In genomic region chr13:41511827-41512226, GRCh38 we compare ENCODE assay signal across 33 cellular contexts.
"Had no signal": no experiment of that assay in that cellular context is flagged by ENCODE, and none has a peak within 500 bp of the region (broad histone marks: within the 10 kb centered on the region; RNA-seq: fewer than 3 reads in every experiment).

No MANE protein-coding gene starts in this region.

- H3K27me3 Mint-ChIP-seq: activated naive CD8-positive, alpha-beta T cell; activated naive CD8-positive, alpha-beta T cell treated with anti-CD3 and anti-CD28 coated beads, Interleukin-2, amount 50 U/mL, for 24 hours; brain; T-cell; T-helper 17 cell had no signal

- H3K4me1 ChIP-seq: Peyer's patch, SJSA1 had no signal

- FAIRE-seq: bronchial epithelial cell had no signal

- H3K27ac ChIP-seq: Peyer's patch, SJSA1, WERI-Rb-1 had no signal

- H3K9me3 Mint-ChIP-seq: activated naive CD4-positive, alpha-beta T cell treated with anti-CD3 and anti-CD28 coated beads, Interleukin-2, amount 10 ng/mL, durations not matched to agents 7 days and 5 days; activated naive CD8-positive, alpha-beta T cell treated with anti-CD3 and anti-CD28 coated beads, Interleukin-2, amount 50 U/mL, for 24 hours; activated T-cell treated with anti-CD3 and anti-CD28 coated beads, Interleukin-2, amount 50 U/mL, for 4 hours; activated T-helper 1 cell treated with anti-CD3 and anti-CD28 coated beads, Interleukin-12 subunit alpha, Interleukin-12 subunit beta, Interleukin-2, Interleukin-4 antibody, amounts not matched to agents 30 ng/mL and 10 ng/mL and 1 ng/mL, durations not matched to agents 14 hours and 24 hours and 36 hours; T-cell had no signal

- H3K36me3 Mint-ChIP-seq: activated naive CD4-positive, alpha-beta T cell treated with anti-CD3 and anti-CD28 coated beads, Interleukin-2, amount 10 ng/mL, durations not matched to agents 7 days and 5 days; activated naive CD8-positive, alpha-beta T cell; brain; T-cell had no signal

- ATAC-seq: activated naive CD8-positive, alpha-beta T cell treated with anti-CD3 and anti-CD28 coated beads, Interleukin-2, amount 50 U/mL, for 24 hours; activated T-cell treated with anti-CD3 and anti-CD28 coated beads, Interleukin-2, amount 50 U/mL, for 4 hours; PC-3; T-cell; T-helper 17 cell had no signal

- H3K4me2 ChIP-seq: SK-N-SH had no signal

- DNase-seq: activated CD4-positive, alpha-beta T cell treated with anti-CD3 and anti-CD28 coated beads, Interleukin-2, amount 10 ng/mL, durations not matched to agents 7 days and 5 days; activated CD4-positive, alpha-beta T cell treated with anti-CD3 and anti-CD28 coated beads, Interleukin-2, amount 50 U/mL, for 48 hours; activated CD8-positive, alpha-beta memory T cell treated with anti-CD3 and anti-CD28 coated beads, Interleukin-2, amount 50 U/mL, for 4 hours; activated naive CD4-positive, alpha-beta T cell treated with anti-CD3 and anti-CD28 coated beads, Interleukin-2, amount 10 ng/mL, durations not matched to agents 7 days and 5 days; activated naive CD8-positive, alpha-beta T cell treated with anti-CD3 and anti-CD28 coated beads, Interleukin-2, amount 50 U/mL, for 24 hours; activated T-cell treated with anti-CD3 and anti-CD28 coated beads for 4 hours; activated T-cell treated with anti-CD3 and anti-CD28 coated beads, Interleukin-2, amount 50 U/mL, for 4 hours; anterior cingulate cortex; caudate nucleus; cerebellar nuclear complex; Kasumi-1; KG1; MG63; NCI-H1048; NCI-H1105 treated with DMSO at 0.1 percent for 48 hours; NCI-H1436 treated with DMSO at 0.1 percent for 48 hours; NCI-H1694 treated with DMSO at 0.1 percent for 48 hours; NCI-H2029; NCI-H345; NCI-H524 treated with DMSO at 0.1 percent for 48 hours; PC-3; Peyer's patch; RPMI8226; SHP77 treated with DMSO at 0.1 percent for 48 hours; SK-N-SH; T-helper 17 cell; WERI-Rb-1 had no signal

- H3K4me3 ChIP-seq: MG63, Peyer's patch, SJSA1 had no signal

- H3K9ac ChIP-seq: SK-N-SH had no signal

- H3K4me3 Mint-ChIP-seq: activated CD4-positive, alpha-beta T cell treated with anti-CD3 and anti-CD28 coated beads, Interleukin-2, amount 10 ng/mL, durations not matched to agents 7 days and 5 days; activated naive CD4-positive, alpha-beta T cell treated with anti-CD3 and anti-CD28 coated beads, Interleukin-2, amount 10 ng/mL, durations not matched to agents 7 days and 5 days; activated naive CD8-positive, alpha-beta T cell; activated naive CD8-positive, alpha-beta T cell treated with anti-CD3 and anti-CD28 coated beads, Interleukin-2, amount 50 U/mL, for 24 hours; activated T-cell treated with anti-CD3 and anti-CD28 coated beads, Interleukin-2, amount 50 U/mL, for 4 hours; activated T-helper 1 cell treated with anti-CD3 and anti-CD28 coated beads, Interleukin-12 subunit alpha, Interleukin-12 subunit beta, Interleukin-2, Interleukin-4 antibody, amounts not matched to agents 30 ng/mL and 10 ng/mL and 1 ng/mL, durations not matched to agents 14 hours and 24 hours and 36 hours; brain; T-cell; T-helper 17 cell had no signal

- H3K27ac Mint-ChIP-seq: activated CD4-positive, alpha-beta T cell treated with anti-CD3 and anti-CD28 coated beads, Interleukin-2, amount 10 ng/mL, durations not matched to agents 7 days and 5 days; activated naive CD4-positive, alpha-beta T cell treated with anti-CD3 and anti-CD28 coated beads, Interleukin-2, amount 10 ng/mL, durations not matched to agents 7 days and 5 days; activated naive CD8-positive, alpha-beta T cell; activated naive CD8-positive, alpha-beta T cell treated with anti-CD3 and anti-CD28 coated beads, Interleukin-2, amount 50 U/mL, for 24 hours; activated T-helper 1 cell treated with anti-CD3 and anti-CD28 coated beads, Interleukin-12 subunit alpha, Interleukin-12 subunit beta, Interleukin-2, Interleukin-4 antibody, amounts not matched to agents 30 ng/mL and 10 ng/mL and 1 ng/mL, durations not matched to agents 14 hours and 24 hours and 36 hours; brain; T-cell; T-helper 17 cell had no signal

- H3K9me3 ChIP-seq: MG63, Peyer's patch, SJSA1, SK-N-SH had no signal

- H3K36me3 ChIP-seq: MG63, Peyer's patch, SJSA1, WERI-Rb-1 had no signal

- H3K9me2 ChIP-seq: SK-N-SH had no signal

- H3K4me1 Mint-ChIP-seq: activated CD4-positive, alpha-beta T cell treated with anti-CD3 and anti-CD28 coated beads, Interleukin-2, amount 10 ng/mL, durations not matched to agents 7 days and 5 days; activated naive CD4-positive, alpha-beta T cell treated with anti-CD3 and anti-CD28 coated beads, Interleukin-2, amount 10 ng/mL, durations not matched to agents 7 days and 5 days; activated naive CD8-positive, alpha-beta T cell treated with anti-CD3 and anti-CD28 coated beads, Interleukin-2, amount 50 U/mL, for 24 hours; brain; T-cell had no signal
